Comparison of ENCODE assay signal across 23 cellular contexts in the genomic region with DNA sequence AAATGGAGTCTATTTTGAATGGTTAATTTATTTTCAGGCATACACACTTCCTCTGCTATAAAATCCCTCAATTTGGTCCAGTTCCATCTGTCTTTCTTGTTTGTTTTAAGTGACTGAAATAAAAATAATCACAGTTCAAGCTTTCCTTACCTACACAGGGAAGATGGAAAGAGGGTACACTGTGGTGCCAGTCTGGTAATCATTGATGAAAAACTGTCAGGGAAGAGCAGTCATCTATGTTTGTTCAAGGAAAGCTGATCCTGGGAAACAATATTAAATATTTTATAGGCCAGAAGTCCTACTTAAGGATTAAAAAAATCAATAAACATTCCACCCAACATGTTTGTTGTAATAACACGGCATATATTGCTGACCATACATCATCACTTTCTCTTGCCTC.
A peak's percentile ranks its signal among the peaks of the same experiment; 100 is the strongest.
DNase-seq lines count a peak whose midpoint lies in the region; ATAC-seq lines count a peak whose summit lies in the region.
"Had no signal": no experiment of that assay in that cellular context is flagged by ENCODE, and none has a peak within 500 bp of the region (broad histone marks: within the 10 kb centered on the region; RNA-seq: fewer than 3 reads in every experiment).

No MANE protein-coding gene starts in this region.

- H3K36me3 Mint-ChIP-seq in activated T-helper 1 cell treated with anti-CD3 and anti-CD28 coated beads, Interleukin-12 subunit alpha, Interleukin-12 subunit beta, Interleukin-2, Interleukin-4 antibody, amounts not matched to agents 30 ng/mL and 10 ng/mL and 1 ng/mL, durations not matched to agents 14 hours and 24 hours and 36 hours (ENCODE audit: low read depth): no peaks in the 10 kb centered on the region
- H3K36me3 Mint-ChIP-seq: activated CD4-positive, alpha-beta memory T cell treated with anti-CD3 and anti-CD28 coated beads for 36 hours; CD14-positive monocyte had no signal

- H3K9me3 Mint-ChIP-seq in activated T-helper 1 cell treated with anti-CD3 and anti-CD28 coated beads, Interleukin-12 subunit alpha, Interleukin-12 subunit beta, Interleukin-2, Interleukin-4 antibody, amounts not matched to agents 30 ng/mL and 10 ng/mL and 1 ng/mL, durations not matched to agents 14 hours and 24 hours and 36 hours: no peaks in the 10 kb centered on the region
- H3K9me3 Mint-ChIP-seq: activated B cell treated with CpG ODN at 0.5 μM for 24 hours; activated CD4-positive, alpha-beta memory T cell treated with anti-CD3 and anti-CD28 coated beads for 36 hours; T-helper 2 cell treated with Interferon-gamma antibody and Interleukin-4, amounts not matched to agents 5 μg/mL and 100 μg/mL, for 36 hours had no signal

- DNase-seq in Caki2 (ENCODE audit: low read depth) (peak; percentile 91), NCI-H1417 (lab: John Stamatoyannopoulos, UW) (peak in 2 of 3 experiments; percentile 50 to 83), NCI-H69 (lab: John Stamatoyannopoulos, UW) (peak; percentile 87), kidney glomerular epithelial cell (lab: John Stamatoyannopoulos, UW) (peak; percentile 71), NCI-H2227 (lab: John Stamatoyannopoulos, UW; ENCODE audit: unreplicated experiment) (no peak)
- DNase-seq in activated T-helper 1 cell treated with anti-CD3 and anti-CD28 coated beads, Interleukin-12 subunit alpha, Interleukin-12 subunit beta, Interleukin-2, Interleukin-4 antibody, amounts not matched to agents 30 ng/mL and 10 ng/mL and 1 ng/mL, durations not matched to agents 14 hours and 24 hours and 36 hours (ENCODE audit: low spot score): no peak
- DNase-seq: activated B cell treated with CpG ODN at 0.5 μM for 24 hours; activated CD4-positive, alpha-beta memory T cell treated with anti-CD3 and anti-CD28 coated beads for 36 hours; activated gamma-delta T cell treated with Interleukin-2 at 50 U/mL for 16 hours; activated T-cell treated with anti-CD3 and anti-CD28 coated beads for 4 hours; body of pancreas; DMS 273 treated with DMSO at 0.1 percent for 48 hours; foreskin keratinocyte; GF-D8; hippocampal formation; KG1; lower lobe of right lung; NCI-H2227 treated with DMSO at 0.1 percent for 48 hours; upper lobe of right lung had no signal

- intact Hi-C loops in activated T-helper 1 cell treated with anti-CD3 and anti-CD28 coated beads, Interleukin-12 subunit alpha, Interleukin-12 subunit beta, Interleukin-2, Interleukin-4 antibody, amounts not matched to agents 30 ng/mL and 10 ng/mL and 1 ng/mL, durations not matched to agents 14 hours and 24 hours and 36 hours (cut with micrococcal nuclease): no loop called here

- H3K27ac Mint-ChIP-seq in activated T-helper 1 cell treated with anti-CD3 and anti-CD28 coated beads, Interleukin-12 subunit alpha, Interleukin-12 subunit beta, Interleukin-2, Interleukin-4 antibody, amounts not matched to agents 30 ng/mL and 10 ng/mL and 1 ng/mL, durations not matched to agents 14 hours and 24 hours and 36 hours: no peak overlapping the region
- H3K27ac Mint-ChIP-seq: activated B cell treated with CpG ODN at 0.5 μM for 24 hours; activated CD4-positive, alpha-beta memory T cell treated with anti-CD3 and anti-CD28 coated beads for 36 hours; CD14-positive monocyte; T-helper 2 cell treated with Interferon-gamma antibody and Interleukin-4, amounts not matched to agents 5 μg/mL and 100 μg/mL, for 36 hours had no signal

- H3K4me1 Mint-ChIP-seq in activated T-helper 1 cell treated with anti-CD3 and anti-CD28 coated beads, Interleukin-12 subunit alpha, Interleukin-12 subunit beta, Interleukin-2, Interleukin-4 antibody, amounts not matched to agents 30 ng/mL and 10 ng/mL and 1 ng/mL, durations not matched to agents 14 hours and 24 hours and 36 hours (ENCODE audit: low read depth): no peaks in the 10 kb centered on the region
- H3K4me1 Mint-ChIP-seq: activated B cell treated with CpG ODN at 0.5 μM for 24 hours, CD14-positive monocyte had no signal

- in situ Hi-C loops in Caki2 (cut with HindIII; ENCODE audit: low pct_unique_long_range_greater_than_20kb, low sequenced_read_pairs): no loop called here

- H3K4me3 Mint-ChIP-seq in activated T-helper 1 cell treated with anti-CD3 and anti-CD28 coated beads, Interleukin-12 subunit alpha, Interleukin-12 subunit beta, Interleukin-2, Interleukin-4 antibody, amounts not matched to agents 30 ng/mL and 10 ng/mL and 1 ng/mL, durations not matched to agents 14 hours and 24 hours and 36 hours: no peak overlapping the region
- H3K4me3 Mint-ChIP-seq: activated B cell treated with CpG ODN at 0.5 μM for 24 hours; activated CD4-positive, alpha-beta memory T cell treated with anti-CD3 and anti-CD28 coated beads for 36 hours; CD14-positive monocyte; neural crest cell; T-helper 2 cell treated with Interferon-gamma antibody and Interleukin-4, amounts not matched to agents 5 μg/mL and 100 μg/mL, for 36 hours had no signal

- peaks cover 5% of the 10 kb centered on the region for H3K27me3 Mint-ChIP-seq in activated T-helper 1 cell treated with anti-CD3 and anti-CD28 coated beads, Interleukin-12 subunit alpha, Interleukin-12 subunit beta, Interleukin-2, Interleukin-4 antibody, amounts not matched to agents 30 ng/mL and 10 ng/mL and 1 ng/mL, durations not matched to agents 14 hours and 24 hours and 36 hours (ENCODE audit: insufficient read depth)

- ATAC-seq in HG02981 (IDR thresholded peaks at IDR 0.05; ENCODE audit: unreplicated experiment): no peak
- ATAC-seq: body of pancreas, foreskin keratinocyte, lower lobe of right lung, upper lobe of right lung had no signal

Comparison
In these comparisons a context has a peak if more than half of its experiments do, and no peak if none do; other contexts are left out.
1. DNase-seq: peak in Caki2 (single experiment), NCI-H1417 (2 of 3), NCI-H69 (single experiment) and kidney glomerular epithelial cell (single experiment); none in activated T-helper 1 cell treated with anti-CD3 and anti-CD28 coated beads, Interleukin-12 subunit alpha, Interleukin-12 subunit beta, Interleukin-2, Interleukin-4 antibody, amounts not matched to agents 30 ng/mL and 10 ng/mL and 1 ng/mL, durations not matched to agents 14 hours and 24 hours and 36 hours (single experiment) and NCI-H2227 (single experiment).